In the genomic region with DNA sequence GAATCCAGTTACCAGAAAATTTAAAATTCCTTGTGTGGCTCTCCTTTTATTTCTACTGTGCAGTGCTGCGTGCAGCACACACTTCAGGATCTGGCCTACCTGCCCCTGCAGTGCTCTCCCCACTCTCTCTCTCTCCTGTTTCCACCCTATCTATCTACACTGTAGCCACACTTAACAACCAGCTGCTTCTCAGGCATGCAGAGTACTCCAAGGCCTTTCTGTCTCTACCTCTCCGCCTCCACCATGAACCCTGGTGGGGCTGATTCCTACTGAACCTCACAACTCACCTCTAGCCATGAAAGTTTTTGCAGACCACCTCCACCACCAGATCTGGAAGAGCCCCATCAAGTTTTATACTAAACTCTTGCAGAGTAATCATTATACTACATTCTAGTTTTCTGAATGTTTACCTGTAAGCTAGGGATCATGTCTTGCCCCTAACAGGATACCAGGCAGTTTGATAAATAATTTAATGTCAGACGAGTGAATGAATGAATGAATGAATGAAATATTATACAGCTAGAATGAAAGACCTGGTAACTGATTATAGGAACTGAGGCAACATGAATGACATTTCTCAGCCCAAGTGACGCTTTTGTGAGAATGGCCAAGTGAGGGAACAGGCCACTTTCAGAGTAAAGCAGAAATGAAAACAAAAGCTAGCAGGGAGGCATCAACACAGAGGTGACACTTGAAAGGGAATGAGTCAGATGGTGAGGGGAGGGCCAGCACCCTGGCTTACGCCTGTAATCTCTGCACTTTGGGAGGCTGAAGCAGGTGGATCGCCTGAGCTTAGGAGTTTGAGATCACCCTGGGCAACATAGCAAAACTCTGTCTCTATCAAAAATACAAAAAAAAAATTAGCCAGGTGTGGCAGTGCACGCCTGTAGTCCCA, we compare ENCODE assay signal across 9 cellular contexts.
DNase-seq lines count a peak whose midpoint lies in the region; ATAC-seq, FAIRE-seq and TF ChIP-seq lines count a peak whose summit lies in the region.
"Had no signal": no experiment of that assay in that cellular context is flagged by ENCODE, and none has a peak within 500 bp of the region (broad histone marks: within the 10 kb centered on the region; RNA-seq: fewer than 3 reads in every experiment).

No MANE protein-coding gene starts in this region.

- peaks cover 0 to 1% of the 10 kb centered on the region in 2 donors for H3K9me3 Mint-ChIP-seq in effector memory CD8-positive, alpha-beta T cell
- H3K9me3 Mint-ChIP-seq: dendritic cell treated with granulocyte-macrophage colony-stimulating factor and Interleukin-4, amounts not matched to agents 40 ng/mL and 50 ng/mL, for 4 days had no signal

- H3K4me1 Mint-ChIP-seq in effector memory CD8-positive, alpha-beta T cell (ENCODE audit: low read depth in 2 of 2), result peaks cover 3 to 4% of the 10 kb centered on the region in 2 donors

- H3K4me1 ChIP-seq in esophagus muscularis mucosa, result peaks cover 6 to 15% (median 10%) of the 10 kb centered on the region in 4 donors

- TF ChIP-seq POLR2A in GM12891 (IDR thresholded peaks at IDR 0.05; ENCODE audit: low read depth, low read length) (no peak), esophagus muscularis mucosa (IDR thresholded peaks at IDR 0.05; ENCODE audit: low read depth) (no peak)

- H3K4me3 Mint-ChIP-seq in effector memory CD8-positive, alpha-beta T cell, result no peak overlapping the region
- H3K4me3 Mint-ChIP-seq: dendritic cell treated with granulocyte-macrophage colony-stimulating factor and Interleukin-4, amounts not matched to agents 40 ng/mL and 50 ng/mL, for 4 days had no signal

- no peak for FAIRE-seq in GM12891 (lab: Jason Lieb, UNC)

- H3K9me3 ChIP-seq in esophagus muscularis mucosa, result no peaks in the 10 kb centered on the region

- no peak overlapping the region for H3K27ac ChIP-seq in esophagus muscularis mucosa (replicated peaks in 1 of 4)

- ATAC-seq in GM21390 (IDR thresholded peaks at IDR 0.05; ENCODE audit: unreplicated experiment), result peak; percentile 99
- ATAC-seq in HG03457 (IDR thresholded peaks at IDR 0.05; ENCODE audit: unreplicated experiment), result peak; percentile 83
- ATAC-seq in effector memory CD8-positive, alpha-beta T cell (replicated peaks), result no peak

- TF ChIP-seq EP300 in esophagus muscularis mucosa (IDR thresholded peaks at IDR 0.05), result no peak

- 84% methylated on average over 7 of the region's 7 CpGs for WGBS in esophagus muscularis mucosa

- no peaks in the 10 kb centered on the region for H3K27me3 ChIP-seq in esophagus muscularis mucosa

- no peak for TF ChIP-seq CTCF in esophagus muscularis mucosa (IDR thresholded peaks at IDR 0.05)

- peak overlapping the region; percentile 8 to 54 for H3K27ac Mint-ChIP-seq in effector memory CD8-positive, alpha-beta T cell
- H3K27ac Mint-ChIP-seq: dendritic cell treated with granulocyte-macrophage colony-stimulating factor and Interleukin-4, amounts not matched to agents 40 ng/mL and 50 ng/mL, for 4 days had no signal

- intact Hi-C loops in esophagus muscularis mucosa (cut with DNase I), result loop anchor here (10.0 kb wide), 1 partner anchor 155 kb away; no protein-coding TSS in a partner anchor

- peaks cover 6% of the 10 kb centered on the region for H3K36me3 Mint-ChIP-seq in effector memory CD8-positive, alpha-beta T cell (ENCODE audit: insufficient read depth)

- H3K36me3 ChIP-seq in esophagus muscularis mucosa, result peaks cover 0 to 3% (median 0%) of the 10 kb centered on the region in 4 donors

- no peak overlapping the region for H3K4me3 ChIP-seq in esophagus muscularis mucosa

- no peaks in the 10 kb centered on the region for H3K27me3 Mint-ChIP-seq in effector memory CD8-positive, alpha-beta T cell
- H3K27me3 Mint-ChIP-seq: dendritic cell treated with granulocyte-macrophage colony-stimulating factor and Interleukin-4, amounts not matched to agents 40 ng/mL and 50 ng/mL, for 4 days had no signal

- DNase-seq in GM12891 (ENCODE audit: insufficient read length, low spot score) (no peak), AG20443 (ENCODE audit: low spot score) (no peak), NCI-H1105 treated with DMSO at 0.1 percent for 48 hours (lab: John Stamatoyannopoulos, UW) (no peak), NK-92 (lab: John Stamatoyannopoulos, UW; ENCODE audit: unreplicated experiment) (no peak), esophagus muscularis mucosa (ENCODE audit: extremely low spot score) (no peak)
- no peak for DNase-seq in effector memory CD8-positive, alpha-beta T cell

TF ChIP-seq in GM12891, 5 proteins besides CTCF, POLR2A, EP300 and RAD21:
- no peak for TF ChIP-seq PAX5 (IDR thresholded peaks at IDR 0.05; ENCODE audit: insufficient read depth, low read length, severe bottlenecking)
- no peak for TF ChIP-seq POLR2AphosphoS5 (IDR thresholded peaks at IDR 0.05; ENCODE audit: low read depth, low read length)
- TF ChIP-seq SPI1 (IDR thresholded peaks at IDR 0.05; ENCODE audit: low read depth, low read length), result peak; percentile 52; the same call in 1 of the 2 replicates
- no peak for TF ChIP-seq TAF1 (IDR thresholded peaks at IDR 0.05; ENCODE audit: low read depth, low read length)
- no peak for TF ChIP-seq POU2F2 (IDR thresholded peaks at IDR 0.05; ENCODE audit: low read depth, low read length)
